ENCODE assay signal across 8 cellular contexts in the genomic region with DNA sequence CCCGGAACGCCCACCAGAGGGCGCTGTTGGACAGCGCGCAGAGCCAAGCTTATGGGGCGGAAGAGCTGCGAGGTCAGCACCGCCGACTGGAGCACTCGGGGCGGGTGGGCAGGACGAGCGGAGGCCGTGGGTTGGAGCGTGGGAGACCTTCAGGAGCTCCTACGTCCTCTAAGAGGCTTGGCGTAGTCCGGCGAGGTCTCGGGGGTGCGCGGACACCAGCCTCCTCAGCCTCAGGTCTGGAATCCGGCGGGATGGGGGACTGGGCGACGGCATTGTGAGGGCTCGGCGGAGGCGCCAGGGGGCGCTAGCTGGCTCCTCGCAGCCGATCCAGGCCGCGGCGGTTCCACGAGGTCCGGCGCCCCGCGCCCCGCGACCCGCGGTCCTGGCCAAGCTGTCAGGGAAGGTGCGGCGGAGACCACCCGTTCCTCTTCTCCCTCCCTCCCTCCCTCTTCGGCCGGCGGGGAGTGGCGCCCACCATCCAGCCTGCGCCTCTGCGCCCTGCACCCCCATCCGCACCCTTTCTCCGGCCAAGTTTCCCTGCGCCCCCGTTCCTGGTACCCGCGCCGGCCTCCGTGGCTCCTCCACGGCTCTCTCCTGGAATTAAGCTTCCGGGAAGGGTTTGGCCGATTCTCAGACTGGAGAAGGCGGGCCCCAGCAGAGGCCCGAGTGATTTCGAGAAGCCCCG.
DNase-seq lines count a peak whose midpoint lies in the region; ATAC-seq and TF ChIP-seq lines count a peak whose summit lies in the region.

No MANE protein-coding gene starts in this region.

- peak; percentile 90 for ATAC-seq in HG02852 (IDR thresholded peaks at IDR 0.05; ENCODE audit: unreplicated experiment)

- H3K4me3 ChIP-seq in astrocyte of the cerebellum (ENCODE audit: low read depth, low read length), result peak overlapping the region; percentile 33
- H3K4me3 ChIP-seq in skeletal muscle cell (ENCODE audit: low read depth, low read length), result peak overlapping the region; percentile 48

- DNase-seq in NCI-H187 (lab: John Stamatoyannopoulos, UW), result peak; percentile 49 to 85
- no peak for DNase-seq in NCI-H187 treated with DMSO at 0.1 percent for 48 hours (lab: John Stamatoyannopoulos, UW)
- DNase-seq in NCI-H1436 treated with DMSO at 0.1 percent for 48 hours (lab: John Stamatoyannopoulos, UW), result peak; percentile 34
- peak; percentile 47 for DNase-seq in T-helper 22 cell (ENCODE audit: low read depth)
- DNase-seq in astrocyte of the cerebellum (ENCODE audit: low read depth), result peak; percentile 23
- peak in 48 of 51 donors; percentile 21 to 93 (median 74) for DNase-seq in hypothalamus (lab: John Stamatoyannopoulos, UW)
- DNase-seq in skeletal muscle cell (ENCODE audit: low read depth), result peak; percentile 9

- peak; percentile 78 for TF ChIP-seq CTCF in astrocyte of the cerebellum (IDR thresholded peaks at IDR 0.05; ENCODE audit: low read depth, low read length, missing control alignments)

- in situ Hi-C loops in astrocyte of the cerebellum (cut with HindIII; ENCODE audit: low sequenced_read_pairs), result loop anchor here (5.0 kb wide), 2 partner anchors 33 to 78 kb away; no protein-coding TSS in a partner anchor
